In the genomic region with DNA sequence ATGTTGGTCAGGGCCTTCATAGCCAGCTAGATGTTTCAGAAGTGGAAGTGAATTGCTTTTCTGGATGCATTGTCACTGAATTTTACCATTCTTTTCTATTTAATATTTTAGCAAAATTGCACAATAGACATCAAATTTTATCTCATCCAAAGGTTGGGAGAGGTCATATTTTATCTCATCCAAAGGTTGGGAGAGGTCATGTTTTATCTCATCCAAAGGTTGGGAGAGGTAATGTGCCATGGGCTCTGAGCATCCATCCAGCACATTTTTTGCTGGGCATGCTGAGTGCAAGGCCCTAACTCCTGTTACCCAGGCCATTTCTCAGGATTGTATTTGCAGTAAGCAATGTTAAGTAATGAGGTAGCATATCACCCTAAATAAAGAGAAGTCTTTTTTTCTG, we compare ENCODE assay signal across 28 cellular contexts.
"Had no signal": no experiment of that assay in that cellular context is flagged by ENCODE, and none has a peak within 500 bp of the region (broad histone marks: within the 10 kb centered on the region; RNA-seq: fewer than 3 reads in every experiment).

No MANE protein-coding gene starts in this region.

- H3K36me3 ChIP-seq: colonic mucosa, esophagus squamous epithelium, gastrocnemius medialis had no signal

- H3K9me3 ChIP-seq: gastrocnemius medialis had no signal

- H3K27me3 ChIP-seq: colonic mucosa, dorsolateral prefrontal cortex, esophagus muscularis mucosa, esophagus squamous epithelium, foreskin keratinocyte, gastrocnemius medialis, gastroesophageal sphincter, heart left ventricle, heart right ventricle had no signal

- DNase-seq: colonic mucosa; cortex of kidney; dermis blood vessel endothelial cell; dorsolateral prefrontal cortex; effector CD4-positive, alpha-beta T cell; effector CD8-positive, alpha-beta T cell; effector memory CD4-positive, alpha-beta T cell; effector memory CD8-positive, alpha-beta T cell; endodermal cell; erythroblast; esophagus squamous epithelium; foreskin fibroblast; foreskin keratinocyte; foreskin melanocyte; gastrocnemius medialis; glutamatergic neuron; head of caudate nucleus; heart left ventricle; heart right ventricle had no signal

- H3K4me3 ChIP-seq: colonic mucosa, coronary artery, dorsolateral prefrontal cortex, esophagus muscularis mucosa, esophagus squamous epithelium, gastrocnemius medialis, gastroesophageal sphincter, heart left ventricle, heart right ventricle had no signal

- H3K4me1 ChIP-seq: colonic mucosa, esophagus squamous epithelium, foreskin keratinocyte, gastrocnemius medialis had no signal

- ATAC-seq: effector memory CD8-positive, alpha-beta T cell; esophagus mucosa; foreskin keratinocyte; gastrocnemius medialis; gastroesophageal sphincter; heart left ventricle; heart right ventricle had no signal

- FAIRE-seq: colon, endometrium, endothelial cell of umbilical vein, frontal cortex had no signal

- H3K27ac ChIP-seq: colonic mucosa, coronary artery, dorsolateral prefrontal cortex, epithelial cell of prostate, esophagus muscularis mucosa, esophagus squamous epithelium, foreskin keratinocyte, gastrocnemius medialis, gastroesophageal sphincter, heart left ventricle, heart right ventricle had no signal
